Comparison of ENCODE assay signal across 16 cellular contexts in the genomic region with DNA sequence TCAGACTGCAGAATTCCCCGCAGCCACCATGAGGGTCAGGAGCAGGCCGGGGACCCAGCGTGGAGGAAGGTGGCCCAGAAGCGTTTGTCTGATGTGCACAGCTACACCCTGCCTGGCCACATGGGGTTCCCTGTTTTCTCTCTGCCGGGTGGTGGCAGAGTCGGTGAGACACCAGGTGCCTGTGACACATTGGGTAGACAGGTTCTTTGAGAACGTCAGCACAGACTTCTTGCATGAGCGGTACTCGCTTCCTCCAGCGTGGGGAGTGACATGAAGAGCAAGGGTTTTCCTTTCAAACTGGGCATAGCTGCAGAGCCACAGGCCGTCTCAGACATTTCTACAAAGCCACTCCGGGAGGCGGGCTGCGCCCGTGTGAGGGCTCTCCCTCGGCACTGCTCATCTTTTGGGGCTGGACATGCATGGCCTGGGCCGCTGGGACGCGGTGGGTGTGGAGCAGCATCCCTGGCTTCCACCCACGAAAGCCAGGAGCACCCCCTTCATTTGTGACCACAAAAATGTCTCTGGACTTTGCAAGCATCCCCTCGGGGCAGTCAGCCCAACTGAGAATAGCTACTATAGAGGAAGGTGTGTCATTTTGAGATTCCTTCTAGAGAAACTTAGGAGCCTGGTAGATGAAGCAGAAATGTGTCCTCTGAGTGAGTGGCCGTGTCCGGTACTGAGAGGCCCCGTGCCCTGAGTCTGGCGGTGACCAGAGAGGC. TPM values are rescaled to one million over a fixed set of nuclear protein-coding genes. Genes with fewer than 3 reads are reported as not detected.
A peak's percentile ranks its signal among the peaks of the same experiment; 100 is the strongest.
DNase-seq lines count a peak whose midpoint lies in the region; ATAC-seq and TF ChIP-seq lines count a peak whose summit lies in the region.
"Had no signal": no experiment of that assay in that cellular context is flagged by ENCODE, and none has a peak within 500 bp of the region (broad histone marks: within the 10 kb centered on the region; RNA-seq: fewer than 3 reads in every experiment).

No MANE protein-coding gene starts in this region.

- TF ChIP-seq CTCF in GM10266 (IDR thresholded peaks at IDR 0.05; ENCODE audit: control insufficient read depth, insufficient read depth, low read depth, missing control alignments): no peak

- no peak for ATAC-seq in HG03039 (IDR thresholded peaks at IDR 0.05; ENCODE audit: unreplicated experiment)
- ATAC-seq: left lung had no signal

- peaks cover 3% of the 10 kb centered on the region for H3K79me2 ChIP-seq in ACC112 (ENCODE audit: control insufficient read depth, insufficient read depth, low read length, unreplicated experiment)

- no peaks in the 10 kb centered on the region; the same call in 1 of the 2 replicates for H3K36me3 ChIP-seq in ACC112 (ENCODE audit: insufficient read depth, low read length)

- no peak overlapping the region for H2AFZ ChIP-seq in ACC112 (ENCODE audit: low read length, unreplicated experiment)
- H2AFZ ChIP-seq: parathyroid adenoma had no signal

- H3K27ac ChIP-seq in ACC112 (ENCODE audit: low read depth, low read length): peak overlapping the region; percentile 69
- H3K27ac ChIP-seq: left lung, parathyroid adenoma had no signal

- peaks cover 11% of the 10 kb centered on the region for H3K4me1 ChIP-seq in ACC112 (ENCODE audit: control insufficient read depth, insufficient read depth, low read length, unreplicated experiment)
- H3K4me1 ChIP-seq: left lung, parathyroid adenoma had no signal

- no peak overlapping the region for H3K4me3 ChIP-seq in ACC112 (ENCODE audit: low read depth, low read length)
- H3K4me3 ChIP-seq: left lung had no signal

- DNase-seq in HT1080 (ENCODE audit: low read depth) (peak; percentile 79), astrocyte of the hippocampus (ENCODE audit: low read depth, low spot score) (peak; percentile 92), iris pigment epithelial cell (ENCODE audit: low read depth) (peak; percentile 82), GM10266 (ENCODE audit: extremely low spot score) (no peak)
- no peak for DNase-seq in stimulated activated naive CD4-positive, alpha-beta T cell treated with Interleukin-2 at 50 U/mL for 16 hours (lab: John Stamatoyannopoulos, UW)
- no peak for DNase-seq in stimulated activated CD4-positive, alpha-beta T cell treated with anti-CD3 and anti-CD28 coated beads, Interleukin-12 subunit alpha, Interleukin-12 subunit beta, amount 100 ng/mL, for 4 hours
- DNase-seq: activated effector memory CD4-positive, alpha-beta T cell treated with anti-CD3 and anti-CD28 coated beads, Interleukin-2, amount 50 U/mL, for 16 hours; AML-193; cerebellar nuclear complex; left lung; NCI-H446 treated with DMSO at 0.1 percent for 48 hours; stimulated activated CD4-positive, alpha-beta T cell treated with anti-CD3 and anti-CD28 coated beads, Interleukin-4, amount 100 ng/mL, for 4 hours; substantia nigra had no signal

- no peaks in the 10 kb centered on the region for H3K27me3 ChIP-seq in ACC112 (ENCODE audit: insufficient read depth, low read length)
- H3K27me3 ChIP-seq: left lung had no signal

RNA-seq across cellular contexts. Expression of a gene that starts 26.0 kb away (rescaled TPM):
- total RNA-seq in HT1080 (2014; rRNA removed; shearing (Covaris generic)): 7.3 and 7.4 TPM in 2 replicates
- polyA plus RNA-seq in HT1080 (2015; cell fraction: cytosol; rRNA removed): 7.9 and 11.0 TPM in 2 replicates
- polyA plus RNA-seq in HT1080 (2015; cell fraction: nucleus; rRNA removed): 19.1 and 28.7 TPM in 2 replicates

RNA-seq across cellular contexts. Expression of a gene that starts 27.3 kb away (rescaled TPM):
- total RNA-seq in HT1080 (2014; rRNA removed; shearing (Covaris generic)): 6.3 and 7.3 TPM in 2 replicates
- 2.4 and 4.1 TPM in 2 replicates for polyA plus RNA-seq in HT1080 (2015; cell fraction: cytosol; rRNA removed)
- polyA plus RNA-seq in HT1080 (2015; cell fraction: nucleus; rRNA removed): 53.3 and 55.5 TPM in 2 replicates

RNA-seq across cellular contexts. Expression of a gene that starts 27.6 kb away (rescaled TPM):
- 248 and 271 TPM in 2 replicates for total RNA-seq in HT1080 (2014; rRNA removed; shearing (Covaris generic))
- polyA plus RNA-seq in HT1080 (2015; cell fraction: cytosol; rRNA removed): 175 and 214 TPM in 2 replicates
- 91.1 and 91.7 TPM in 2 replicates for polyA plus RNA-seq in HT1080 (2015; cell fraction: nucleus; rRNA removed)

RNA-seq across cellular contexts. Expression of a gene that starts 37.0 kb away (rescaled TPM):
- 28.7 and 31.2 TPM in 2 replicates for total RNA-seq in HT1080 (2014; rRNA removed; shearing (Covaris generic))
- 23.0 and 30.4 TPM in 2 replicates for polyA plus RNA-seq in HT1080 (2015; cell fraction: cytosol; rRNA removed)
- polyA plus RNA-seq in HT1080 (2015; cell fraction: nucleus; rRNA removed): 87.5 and 113 TPM in 2 replicates

RNA-seq across cellular contexts. Expression of a gene that starts 37.4 kb away (rescaled TPM):
- 123 and 137 TPM in 2 replicates for total RNA-seq in HT1080 (2014; rRNA removed; shearing (Covaris generic))
- 93.5 and 101 TPM in 2 replicates for polyA plus RNA-seq in HT1080 (2015; cell fraction: cytosol; rRNA removed)
- 74.6 and 75.6 TPM in 2 replicates for polyA plus RNA-seq in HT1080 (2015; cell fraction: nucleus; rRNA removed)

Comparison
In these comparisons a context has a peak if more than half of its experiments do, and no peak if none do; other contexts are left out.
1. DNase-seq: peak in HT1080 (single experiment), astrocyte of the hippocampus (single experiment) and iris pigment epithelial cell (single experiment); none in GM10266 (single experiment), stimulated activated naive CD4-positive, alpha-beta T cell treated with Interleukin-2 at 50 U/mL for 16 hours (single experiment) and stimulated activated CD4-positive, alpha-beta T cell treated with anti-CD3 and anti-CD28 coated beads, Interleukin-12 subunit alpha, Interleukin-12 subunit beta, amount 100 ng/mL, for 4 hours (single experiment).